ENCODE assay signal across 18 cellular contexts in the genomic region with DNA sequence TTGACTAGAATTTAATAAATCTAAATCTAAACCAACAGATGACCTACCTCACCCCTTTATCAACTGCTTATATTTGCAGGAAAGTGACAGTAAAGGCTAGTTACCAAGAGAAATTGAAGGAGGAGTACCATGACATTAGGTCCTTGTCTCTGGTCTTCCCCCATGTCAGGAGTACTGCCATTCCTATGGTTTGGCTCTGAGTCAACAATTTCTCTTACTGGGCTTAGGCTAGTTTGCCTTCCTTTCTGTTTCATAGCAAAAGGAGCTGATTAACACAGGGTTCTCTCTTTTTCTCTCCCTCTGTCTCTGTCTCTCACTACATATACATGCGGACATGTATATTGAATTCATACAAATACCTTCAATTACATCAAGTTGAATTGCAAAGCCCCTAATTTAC.
DNase-seq lines count a peak whose midpoint lies in the region; ATAC-seq and TF ChIP-seq lines count a peak whose summit lies in the region.
"Had no signal": no experiment of that assay in that cellular context is flagged by ENCODE, and none has a peak within 500 bp of the region (broad histone marks: within the 10 kb centered on the region; RNA-seq: fewer than 3 reads in every experiment).

No MANE protein-coding gene starts in this region.

- H3K36me3 Mint-ChIP-seq in stimulated activated naive B cell treated with anti-CD40 and anti-IgM and Interleukin-4, amounts not matched to agents 10 μg/mL and 1 μg/mL and 100 μg/mL, for 72 hours = peaks cover 0 to 4% of the 10 kb centered on the region in 2 donors
- H3K36me3 Mint-ChIP-seq: WTC11 had no signal

- H3K9me3 ChIP-seq in osteoblast (ENCODE audit: low read depth, low read length) = no peaks in the 10 kb centered on the region

- no peak overlapping the region for H3K27ac Mint-ChIP-seq in stimulated activated naive B cell treated with anti-CD40 and anti-IgM and Interleukin-4, amounts not matched to agents 10 μg/mL and 1 μg/mL and 100 μg/mL, for 72 hours
- H3K27ac Mint-ChIP-seq: WTC11 had no signal

- H3K4me3 ChIP-seq in epithelial cell of proximal tubule (ENCODE audit: low read depth, low read length) (no peak overlapping the region), osteoblast (ENCODE audit: insufficient read depth, low read length) (no peak overlapping the region)
- H3K4me3 ChIP-seq: GM12878, hepatocyte, PC-9 had no signal

- no peak overlapping the region for H2AFZ ChIP-seq in osteoblast (ENCODE audit: low read length)
- H2AFZ ChIP-seq: hepatocyte, parathyroid adenoma, PC-9 had no signal

- DNase-seq in EL (peak; percentile 83), RPMI7951 (ENCODE audit: low read depth) (peak; percentile 83), epithelial cell of proximal tubule (ENCODE audit: low read depth) (peak; percentile 39), osteoblast (ENCODE audit: insufficient read length, low spot score, missing footprints) (peak; percentile 69), head of caudate nucleus (no peak), NCI-H446 treated with DMSO at 0.1 percent for 48 hours (lab: John Stamatoyannopoulos, UW) (no peak)
- no peak for DNase-seq in stimulated activated naive B cell treated with anti-CD40 and anti-IgM and Interleukin-4, amounts not matched to agents 10 μg/mL and 1 μg/mL and 100 μg/mL, for 72 hours
- DNase-seq: DND-41, Kasumi-1, NCI-H1436 treated with DMSO at 0.1 percent for 48 hours, NCI-H524, PC-9, T-helper 1 cell had no signal

- H3K27me3 Mint-ChIP-seq in stimulated activated naive B cell treated with anti-CD40 and anti-IgM and Interleukin-4, amounts not matched to agents 10 μg/mL and 1 μg/mL and 100 μg/mL, for 72 hours = no peaks in the 10 kb centered on the region

- TF ChIP-seq CTCF in epithelial cell of proximal tubule (conservative IDR thresholded peaks at IDR 0.05; ENCODE audit: low read depth, low read length) (no peak), osteoblast (IDR thresholded peaks at IDR 0.05; ENCODE audit: extremely low read depth, low read depth, low read length) (no peak)

- no peak overlapping the region for H3K4me3 Mint-ChIP-seq in stimulated activated naive B cell treated with anti-CD40 and anti-IgM and Interleukin-4, amounts not matched to agents 10 μg/mL and 1 μg/mL and 100 μg/mL, for 72 hours
- H3K4me3 Mint-ChIP-seq: WTC11 had no signal

- no peaks in the 10 kb centered on the region for H3K4me1 Mint-ChIP-seq in stimulated activated naive B cell treated with anti-CD40 and anti-IgM and Interleukin-4, amounts not matched to agents 10 μg/mL and 1 μg/mL and 100 μg/mL, for 72 hours
- H3K4me1 Mint-ChIP-seq: WTC11 had no signal

- no peaks in the 10 kb centered on the region for H3K79me2 ChIP-seq in osteoblast (ENCODE audit: insufficient read depth, low read length)
- H3K79me2 ChIP-seq: hepatocyte, parathyroid adenoma had no signal

- no peak for ATAC-seq in GM18868 (IDR thresholded peaks at IDR 0.05; ENCODE audit: unreplicated experiment)
- no peak for ATAC-seq in stimulated activated naive B cell treated with anti-CD40 and anti-IgM and Interleukin-4, amounts not matched to agents 10 μg/mL and 1 μg/mL and 100 μg/mL, for 72 hours (replicated peaks)
- ATAC-seq: GM12878, WTC11 had no signal

- H3K36me3 ChIP-seq in osteoblast (ENCODE audit: insufficient read depth, low read length) = no peaks in the 10 kb centered on the region

- H3K9me3 Mint-ChIP-seq in stimulated activated naive B cell treated with anti-CD40 and anti-IgM and Interleukin-4, amounts not matched to agents 10 μg/mL and 1 μg/mL and 100 μg/mL, for 72 hours = no peaks in the 10 kb centered on the region
- H3K9me3 Mint-ChIP-seq: WTC11 had no signal

- peaks cover 8% of the 10 kb centered on the region for H3K4me1 ChIP-seq in osteoblast (ENCODE audit: insufficient read depth, low read length)
- H3K4me1 ChIP-seq: parathyroid adenoma had no signal

- H3K4me2 ChIP-seq in osteoblast (ENCODE audit: insufficient read depth, low read length) = peak overlapping the region; percentile 4
- H3K4me2 ChIP-seq: hepatocyte, PC-9 had no signal

- no peak overlapping the region for H3K27ac ChIP-seq in osteoblast (ENCODE audit: low read depth, low read length)
- H3K27ac ChIP-seq: hepatocyte, parathyroid adenoma, PC-9 had no signal

- no peaks in the 10 kb centered on the region for H4K20me1 ChIP-seq in osteoblast (ENCODE audit: insufficient read depth, low read length)

- intact Hi-C loops in head of caudate nucleus (cut with DNase I) = no loop called here

- no peaks in the 10 kb centered on the region for H3K27me3 ChIP-seq in osteoblast (ENCODE audit: insufficient read depth, low read length)
- H3K27me3 ChIP-seq: hepatocyte had no signal

Comparison
In these comparisons a context has a peak if more than half of its experiments do, and no peak if none do; other contexts are left out.
1. DNase-seq: peak in EL (single experiment), RPMI7951 (single experiment), epithelial cell of proximal tubule (single experiment) and osteoblast (single experiment); none in head of caudate nucleus (0 of 42), NCI-H446 treated with DMSO at 0.1 percent for 48 hours (single experiment) and stimulated activated naive B cell treated with anti-CD40 and anti-IgM and Interleukin-4, amounts not matched to agents 10 μg/mL and 1 μg/mL and 100 μg/mL, for 72 hours (single experiment).